In genomic region chr5:135457424-135458071, GRCh38 we compare ENCODE assay signal across 8 cellular contexts. TPM values are rescaled to one million over a fixed set of nuclear protein-coding genes. Genes with fewer than 3 reads are reported as not detected.
DNase-seq lines count a peak whose midpoint lies in the region; ATAC-seq, FAIRE-seq and TF ChIP-seq lines count a peak whose summit lies in the region.

No MANE protein-coding gene starts in this region.

- no peak for TF ChIP-seq EP300 in HepG2 (IDR thresholded peaks at IDR 0.05; ENCODE audit: low read depth in 2 of 2, low read length in 2 of 2)
- TF ChIP-seq EP300 in HepG2 (CRISPR knock-in tag; IDR thresholded peaks at IDR 0.05; ENCODE audit: borderline replicate concordance) = no peak

- TF ChIP-seq POLR2A in HepG2 (IDR thresholded peaks at IDR 0.05; ENCODE audit: insufficient read depth in 1 of 2, low read depth in 2 of 2, low read length in 2 of 2) = no peak

- peaks cover 2 to 8% of the 10 kb centered on the region in 2 experiments; a peak in 2 of 5 replicates for H3K27me3 ChIP-seq in HepG2 (ENCODE audit: control insufficient read depth in 1 of 2, insufficient read depth in 2 of 2, low read length in 2 of 2)

- H3K27me3 Mint-ChIP-seq in central memory CD8-positive, alpha-beta T cell = peaks cover 54% of the 10 kb centered on the region

- in situ Hi-C loops in HepG2 (cut with HindIII; ENCODE audit: extremely low pct_ligation_motif_present, low pct_unique_long_range_greater_than_20kb) = loop anchor here (5.0 to 25.0 kb wide), 2 partner anchors 280 to 375 kb away; partner anchors contain the start of gene SLC25A48

- H2AFZ ChIP-seq in HepG2 (ENCODE audit: low read length) = no peak overlapping the region

- BruUV-seq in HepG2 (replicated peaks; lab: Mats Ljungman, UMichigan) = no TSS peak

- POLR2A ChIA-PET in HepG2 (lab: Yijun Ruan, JAX) = no interaction called here

- H3K27ac ChIP-seq in HepG2 (ENCODE audit: extremely low read length, insufficient read depth, low read length) = no peak overlapping the region

- CTCF ChIA-PET in HepG2 (lab: Yijun Ruan, JAX; ENCODE audit: low intra/inter-chr PET ratio, low total read pairs) = interaction anchor here (0.7 to 1.5 kb wide), 4 partner anchors 8 to 109 kb away, joined by 3 to 8 read pairs (median 3); no protein-coding TSS in a partner anchor

- H3K79me2 ChIP-seq in HepG2 (ENCODE audit: insufficient read depth, low read length) = no peaks in the 10 kb centered on the region

- no peaks in the 10 kb centered on the region for H3K36me3 ChIP-seq in HepG2 (replicated peaks in 1 of 2; ENCODE audit: control insufficient read depth in 1 of 2, insufficient read depth in 2 of 2, low read length in 2 of 2)

- intact Hi-C loops in HepG2 (cut with micrococcal nuclease; ENCODE audit: unreplicated experiment) = no loop called here

- H3K36me3 Mint-ChIP-seq in central memory CD8-positive, alpha-beta T cell (ENCODE audit: insufficient read depth) = no peaks in the 10 kb centered on the region

- WGBS in HepG2 (ENCODE audit: low lambda C conversion rate) = 57% methylated on average over 3 of the region's 9 CpGs

- H3K9me3 ChIP-seq in HepG2 (ENCODE audit: low read length) = no peaks in the 10 kb centered on the region

- H3K9me3 Mint-ChIP-seq in central memory CD8-positive, alpha-beta T cell = no peaks in the 10 kb centered on the region

- TF ChIP-seq RAD21 in HepG2 (CRISPR knock-in tag; IDR thresholded peaks at IDR 0.05) = peak; percentile 63; the same call in 1 of the 2 replicates

- no peak overlapping the region for H3K4me3 Mint-ChIP-seq in central memory CD8-positive, alpha-beta T cell

- no peak overlapping the region for H3K4me2 ChIP-seq in HepG2 (ENCODE audit: low read depth, low read length)

- H3K4me1 Mint-ChIP-seq in central memory CD8-positive, alpha-beta T cell = no peaks in the 10 kb centered on the region

- no peak overlapping the region for H3K27ac Mint-ChIP-seq in central memory CD8-positive, alpha-beta T cell (ENCODE audit: low read depth)

- H3K4me3 ChIP-seq in WI38 (ENCODE audit: low read depth, low read length) (no peak overlapping the region), HepG2 (replicated peaks in 1 of 3; ENCODE audit: insufficient read depth in 1 of 3, low read depth in 2 of 3, low read length in 3 of 3) (no peak overlapping the region)

- FAIRE-seq in HepG2 (lab: Jason Lieb, UNC) = peak; percentile 91

- H3K4me1 ChIP-seq in HepG2 (ENCODE audit: insufficient read depth, low read length) = no peaks in the 10 kb centered on the region

- no peaks in the 10 kb centered on the region for H4K20me1 ChIP-seq in HepG2 (ENCODE audit: insufficient read depth, low read length)

- H3K9ac ChIP-seq in HepG2 (ENCODE audit: insufficient read depth, low read depth, low read length) = no peak overlapping the region

- ATAC-seq in HG02623 (IDR thresholded peaks at IDR 0.05; ENCODE audit: unreplicated experiment) (peak; percentile 48), HepG2 (peak; percentile 88)
- no peak for ATAC-seq in central memory CD8-positive, alpha-beta T cell (replicated peaks; ENCODE audit: extremely low read depth, poor library complexity, severe bottlenecking)

- DNase-seq in NCI-H1092 treated with DMSO at 0.1 percent for 48 hours (lab: John Stamatoyannopoulos, UW) (peak; percentile 30), NCI-H1092 (lab: John Stamatoyannopoulos, UW) (no peak), NCI-H1694 treated with DMSO at 0.1 percent for 48 hours (lab: John Stamatoyannopoulos, UW) (peak; percentile 22), HepG2 (ENCODE audit: low spot score) (peak; percentile 56)
- peak; percentile 25 for DNase-seq in central memory CD8-positive, alpha-beta T cell (ENCODE audit: low spot score in 2 of 2)
- DNase-seq in stimulated activated CD4-positive, alpha-beta T cell treated with anti-CD3 and anti-CD28 coated beads, TNF-alpha, amount 100 ng/mL, for 48 hours (ENCODE audit: low read depth in 3 of 3) = peak; percentile 24 to 47 (median 30)

- peak; percentile 80 for TF ChIP-seq CTCF in WI38 (IDR thresholded peaks at IDR 0.05; ENCODE audit: low read depth, low read length)
- TF ChIP-seq CTCF in HepG2 (CRISPR knock-in tag; IDR thresholded peaks at IDR 0.05) = peak; percentile 90

TF ChIP-seq in HepG2, 621 proteins besides CTCF, POLR2A, EP300 and RAD21 (continues in another document):
- TF ChIP-seq RARG (CRISPR knock-in tag; IDR thresholded peaks at IDR 0.05; ENCODE audit: low read depth) = no peak
- TF ChIP-seq FOXA3 (CRISPR knock-in tag; IDR thresholded peaks at IDR 0.05) = no peak

RNA-seq across cellular contexts. Expression of gene TIFAB, which starts 5.4 kb away (rescaled TPM):
- total RNA-seq in HepG2 (2016; rRNA removed; fragmentation: Illumina TruSeq; extraction: Trizol) = not detected in 2 replicates
- not detected in 2 replicates for total RNA-seq in HepG2 (2016; cell fraction: cytosol; rRNA removed; fragmentation: Illumina TruSeq; extraction: Trizol; ENCODE audit: low read depth)
- total RNA-seq in HepG2 (2016; cell fraction: insoluble cytoplasmic fraction; rRNA removed; fragmentation: Illumina TruSeq; extraction: Trizol) = not detected in 2 replicates
- not detected in 2 replicates for total RNA-seq in HepG2 (2016; cell fraction: membrane; rRNA removed; fragmentation: Illumina TruSeq; extraction: Trizol)
- not detected in 2 replicates for total RNA-seq in HepG2 (2016; cell fraction: nucleus; rRNA removed; fragmentation: Illumina TruSeq; extraction: Trizol)
- polyA plus RNA-seq in HepG2 (2011; rRNA removed) = not detected in 2 replicates
- polyA plus RNA-seq in HepG2 (2011; cell fraction: cytosol; rRNA removed) = not detected in 2 replicates
- not detected in 2 replicates for polyA plus RNA-seq in HepG2 (2011; cell fraction: nucleus; rRNA removed)
- not detected in 2 replicates for polyA plus RNA-seq in HepG2 (2012)
- not detected in 2 replicates for polyA plus RNA-seq in HepG2 (2016; cell fraction: cytosol; fragmentation: Illumina TruSeq; extraction: Trizol; ENCODE audit: low read depth)
- not detected in 2 replicates for polyA plus RNA-seq in HepG2 (2016; cell fraction: insoluble cytoplasmic fraction; fragmentation: Illumina TruSeq; extraction: Trizol; ENCODE audit: low read depth)
- polyA plus RNA-seq in HepG2 (2016; cell fraction: membrane; fragmentation: Illumina TruSeq; extraction: Trizol; ENCODE audit: low read depth) = not detected in 2 replicates
- polyA plus RNA-seq in HepG2 (2016; cell fraction: nucleus; fragmentation: Illumina TruSeq; extraction: Trizol; ENCODE audit: insufficient read depth, low read depth) = not detected in 2 replicates
- polyA minus RNA-seq in HepG2 (2011; rRNA and poly(A)+ RNA removed; ENCODE audit: low replicate concordance) = not detected in 2 replicates
- not detected in 2 replicates for polyA minus RNA-seq in HepG2 (2011; cell fraction: cytosol; rRNA and poly(A)+ RNA removed)
- not detected in 2 replicates for polyA minus RNA-seq in HepG2 (2011; cell fraction: nucleus; rRNA and poly(A)+ RNA removed)

RNA-seq across cellular contexts. Expression of gene DCANP1, which starts 10.4 kb away (rescaled TPM):
- total RNA-seq in HepG2 (2016; rRNA removed; fragmentation: Illumina TruSeq; extraction: Trizol) = not detected in 2 replicates
- not detected in 2 replicates for total RNA-seq in HepG2 (2016; cell fraction: cytosol; rRNA removed; fragmentation: Illumina TruSeq; extraction: Trizol; ENCODE audit: low read depth)
- total RNA-seq in HepG2 (2016; cell fraction: insoluble cytoplasmic fraction; rRNA removed; fragmentation: Illumina TruSeq; extraction: Trizol) = not detected in 2 replicates
- not detected in 2 replicates for total RNA-seq in HepG2 (2016; cell fraction: membrane; rRNA removed; fragmentation: Illumina TruSeq; extraction: Trizol)
- total RNA-seq in HepG2 (2016; cell fraction: nucleus; rRNA removed; fragmentation: Illumina TruSeq; extraction: Trizol) = not detected in 2 replicates
- polyA plus RNA-seq in HepG2 (2011; rRNA removed) = not detected in 2 replicates
- polyA plus RNA-seq in HepG2 (2011; cell fraction: cytosol; rRNA removed) = not detected in 2 replicates
- not detected in 2 replicates for polyA plus RNA-seq in HepG2 (2011; cell fraction: nucleus; rRNA removed)
- polyA plus RNA-seq in HepG2 (2012) = not detected in 2 replicates
- polyA plus RNA-seq in HepG2 (2016; cell fraction: cytosol; fragmentation: Illumina TruSeq; extraction: Trizol; ENCODE audit: low read depth) = not detected in 2 replicates
- not detected in 2 replicates for polyA plus RNA-seq in HepG2 (2016; cell fraction: insoluble cytoplasmic fraction; fragmentation: Illumina TruSeq; extraction: Trizol; ENCODE audit: low read depth)
- not detected in 2 replicates for polyA plus RNA-seq in HepG2 (2016; cell fraction: membrane; fragmentation: Illumina TruSeq; extraction: Trizol; ENCODE audit: low read depth)
- not detected in 2 replicates for polyA plus RNA-seq in HepG2 (2016; cell fraction: nucleus; fragmentation: Illumina TruSeq; extraction: Trizol; ENCODE audit: insufficient read depth, low read depth)
- polyA minus RNA-seq in HepG2 (2011; rRNA and poly(A)+ RNA removed; ENCODE audit: low replicate concordance) = not detected in 2 replicates
- not detected in 2 replicates for polyA minus RNA-seq in HepG2 (2011; cell fraction: cytosol; rRNA and poly(A)+ RNA removed)
- polyA minus RNA-seq in HepG2 (2011; cell fraction: nucleus; rRNA and poly(A)+ RNA removed) = not detected in 2 replicates

RNA-seq across cellular contexts. Expression of gene MACROH2A1, which starts 58.5 kb away (rescaled TPM):
- total RNA-seq in HepG2 (2016; rRNA removed; fragmentation: Illumina TruSeq; extraction: Trizol) = 141 and 158 TPM in 2 replicates
- total RNA-seq in HepG2 (2016; cell fraction: cytosol; rRNA removed; fragmentation: Illumina TruSeq; extraction: Trizol; ENCODE audit: low read depth) = 34.0 and 36.6 TPM in 2 replicates
- 139 and 158 TPM in 2 replicates for total RNA-seq in HepG2 (2016; cell fraction: insoluble cytoplasmic fraction; rRNA removed; fragmentation: Illumina TruSeq; extraction: Trizol)
- total RNA-seq in HepG2 (2016; cell fraction: membrane; rRNA removed; fragmentation: Illumina TruSeq; extraction: Trizol) = 72.7 and 73.0 TPM in 2 replicates
- total RNA-seq in HepG2 (2016; cell fraction: nucleus; rRNA removed; fragmentation: Illumina TruSeq; extraction: Trizol) = 138 and 155 TPM in 2 replicates
- 64.7 and 69.1 TPM in 2 replicates for polyA plus RNA-seq in HepG2 (2011; rRNA removed)
- polyA plus RNA-seq in HepG2 (2011; cell fraction: cytosol; rRNA removed) = 58.5 and 70.5 TPM in 2 replicates
- 131 and 137 TPM in 2 replicates for polyA plus RNA-seq in HepG2 (2011; cell fraction: nucleus; rRNA removed)
- polyA plus RNA-seq in HepG2 (2012) = 67.6 and 67.7 TPM in 2 replicates
- 42.2 and 45.6 TPM in 2 replicates for polyA plus RNA-seq in HepG2 (2016; cell fraction: cytosol; fragmentation: Illumina TruSeq; extraction: Trizol; ENCODE audit: low read depth)
- 188 and 202 TPM in 2 replicates for polyA plus RNA-seq in HepG2 (2016; cell fraction: insoluble cytoplasmic fraction; fragmentation: Illumina TruSeq; extraction: Trizol; ENCODE audit: low read depth)
- 69.9 and 70.3 TPM in 2 replicates for polyA plus RNA-seq in HepG2 (2016; cell fraction: membrane; fragmentation: Illumina TruSeq; extraction: Trizol; ENCODE audit: low read depth)
- polyA plus RNA-seq in HepG2 (2016; cell fraction: nucleus; fragmentation: Illumina TruSeq; extraction: Trizol; ENCODE audit: insufficient read depth, low read depth) = 226 and 231 TPM in 2 replicates
- polyA minus RNA-seq in HepG2 (2011; rRNA and poly(A)+ RNA removed; ENCODE audit: low replicate concordance) = 58.8 and 154 TPM in 2 replicates
- polyA minus RNA-seq in HepG2 (2011; cell fraction: cytosol; rRNA and poly(A)+ RNA removed) = 32.4 and 34.2 TPM in 2 replicates
- 125 and 144 TPM in 2 replicates for polyA minus RNA-seq in HepG2 (2011; cell fraction: nucleus; rRNA and poly(A)+ RNA removed)
